17 cellular contexts compared by ENCODE assay signal in genomic region chrX:149945087-149945670, GRCh38. TPM values are rescaled to one million over a fixed set of nuclear protein-coding genes. Genes with fewer than 3 reads are reported as not detected.
A peak's percentile ranks its signal among the peaks of the same experiment; 100 is the strongest.
DNase-seq lines count a peak whose midpoint lies in the region; ATAC-seq, FAIRE-seq and TF ChIP-seq lines count a peak whose summit lies in the region.
"Not testable (repeated sequence)": the region's sequence is repeated elsewhere in the genome, so short reads cannot be mapped to it uniquely, and the experiment has no call there.
"Had no signal": no experiment of that assay in that cellular context is flagged by ENCODE, and none has a peak within 500 bp of the region (broad histone marks: within the 10 kb centered on the region; RNA-seq: fewer than 3 reads in every experiment).

No MANE protein-coding gene starts in this region.

- not testable (repeated sequence) for H3K4me1 Mint-ChIP-seq in T-helper 1 cell treated with Interleukin-12 subunit alpha and Interleukin-12 subunit beta and Interleukin-4 antibody, amounts not matched to agents 30 μg/mL and 1 μg/mL, for 36 hours (ENCODE audit: low read depth); activated T-cell treated with anti-CD3 and anti-CD28 coated beads, Interleukin-2, amount 50 U/mL, for 72 hours (ENCODE audit: low read depth); stimulated activated naive CD8-positive, alpha-beta T cell treated with anti-CD3 and anti-CD28 coated beads, Interleukin-15, amount 100 ng/mL, for 72 hours
- peaks cover 34% of the 10 kb centered on the region for H3K4me1 Mint-ChIP-seq in dendritic cell treated with granulocyte-macrophage colony-stimulating factor and Interleukin-4, amounts not matched to agents 40 ng/mL and 50 ng/mL, for 4 days (ENCODE audit: low read depth)
- peaks cover 13% of the 10 kb centered on the region for H3K4me1 Mint-ChIP-seq in stimulated activated memory B cell treated with anti-CD40 and anti-IgM and Interleukin-4, amounts not matched to agents 10 μg/mL and 1 μg/mL and 100 μg/mL, for 72 hours

- not testable (repeated sequence) for H3K27ac ChIP-seq in K562 (ENCODE audit: extremely low read depth, low read depth, low read length)
- peak overlapping the region; percentile 32 for H3K27ac ChIP-seq in parathyroid adenoma

- H3K9me3 Mint-ChIP-seq in T-helper 1 cell treated with Interleukin-12 subunit alpha and Interleukin-12 subunit beta and Interleukin-4 antibody, amounts not matched to agents 30 μg/mL and 1 μg/mL, for 36 hours; activated T-cell treated with anti-CD3 and anti-CD28 coated beads, Interleukin-2, amount 50 U/mL, for 72 hours; dendritic cell treated with granulocyte-macrophage colony-stimulating factor and Interleukin-4, amounts not matched to agents 40 ng/mL and 50 ng/mL, for 4 days; stimulated activated memory B cell treated with anti-CD40 and anti-IgM and Interleukin-4, amounts not matched to agents 10 μg/mL and 1 μg/mL and 100 μg/mL, for 72 hours; stimulated activated naive CD8-positive, alpha-beta T cell treated with anti-CD3 and anti-CD28 coated beads, Interleukin-15, amount 100 ng/mL, for 72 hours: not testable (repeated sequence)

- not testable (repeated sequence) for BruUV-seq in K562 (replicated peaks; lab: Mats Ljungman, UMichigan)

- H3K9ac ChIP-seq in K562 (ENCODE audit: insufficient read depth in 1 of 2, low read depth in 2 of 2, low read length in 2 of 2); parathyroid adenoma: not testable (repeated sequence)

- H3K79me2 ChIP-seq in K562 (ENCODE audit: control insufficient read depth, insufficient read depth, low read length); parathyroid adenoma: not testable (repeated sequence)

- CTCF ChIA-PET in K562 (lab: Yijun Ruan, JAX; ENCODE audit: low intra/inter-chr PET ratio): not testable (repeated sequence)

- TF ChIP-seq CTCF in K562 (IDR thresholded peaks at IDR 0.05 in 2 of 3, conservative IDR thresholded peaks at IDR 0.05 in 1 of 3; ENCODE audit: insufficient read depth in 2 of 3, low read depth in 1 of 3, low read length in 3 of 3); parathyroid adenoma (IDR thresholded peaks at IDR 0.05): not testable (repeated sequence)

- ATAC-seq in activated T-cell treated with anti-CD3 and anti-CD28 coated beads, Interleukin-2, amount 50 U/mL, for 72 hours (replicated peaks in 1 of 2); K562; stimulated activated memory B cell treated with anti-CD40 and anti-IgM and Interleukin-4, amounts not matched to agents 10 μg/mL and 1 μg/mL and 100 μg/mL, for 72 hours; stimulated activated naive CD8-positive, alpha-beta T cell treated with anti-CD3 and anti-CD28 coated beads, Interleukin-15, amount 100 ng/mL, for 72 hours: not testable (repeated sequence)

- in situ Hi-C loops in K562 (cut with MboI): loop anchor here (10.0 kb wide), 1 partner anchor 410 kb away; no protein-coding TSS in a partner anchor

- not testable (repeated sequence) for H3K4me1 ChIP-seq in K562 (replicated peaks in 1 of 2; ENCODE audit: control insufficient read depth in 2 of 2, insufficient read depth in 2 of 2, low read length in 2 of 2); parathyroid adenoma

- TF ChIP-seq RAD21 in K562 (CRISPR knock-in tag; conservative IDR thresholded peaks at IDR 0.05 in 1 of 2, IDR thresholded peaks at IDR 0.05 in 1 of 2): not testable (repeated sequence)

- FAIRE-seq in K562 (lab: Jason Lieb, UNC): not testable (repeated sequence)

- not testable (repeated sequence) for H3K4me2 ChIP-seq in K562 (ENCODE audit: insufficient read depth, low read length); parathyroid adenoma (ENCODE audit: low read length)

- H2AFZ ChIP-seq in K562 (ENCODE audit: low read depth, low read length); parathyroid adenoma: not testable (repeated sequence)

- not testable (repeated sequence) for H3K36me3 ChIP-seq in K562 (ENCODE audit: control insufficient read depth, insufficient read depth, low read length); parathyroid adenoma (ENCODE audit: control insufficient read depth, insufficient read depth, low read length)

- peak overlapping the region; percentile 36 for H3K27ac Mint-ChIP-seq in T-helper 1 cell treated with Interleukin-12 subunit alpha and Interleukin-12 subunit beta and Interleukin-4 antibody, amounts not matched to agents 30 μg/mL and 1 μg/mL, for 36 hours
- peak overlapping the region; percentile 51 for H3K27ac Mint-ChIP-seq in activated T-cell treated with anti-CD3 and anti-CD28 coated beads, Interleukin-2, amount 50 U/mL, for 72 hours
- H3K27ac Mint-ChIP-seq in dendritic cell treated with granulocyte-macrophage colony-stimulating factor and Interleukin-4, amounts not matched to agents 40 ng/mL and 50 ng/mL, for 4 days: peak overlapping the region; percentile 57
- H3K27ac Mint-ChIP-seq in stimulated activated memory B cell treated with anti-CD40 and anti-IgM and Interleukin-4, amounts not matched to agents 10 μg/mL and 1 μg/mL and 100 μg/mL, for 72 hours: peak overlapping the region; percentile 46
- H3K27ac Mint-ChIP-seq in stimulated activated naive CD8-positive, alpha-beta T cell treated with anti-CD3 and anti-CD28 coated beads, Interleukin-15, amount 100 ng/mL, for 72 hours: peak overlapping the region; percentile 42 to 81

- POLR2A ChIA-PET in K562 (lab: Yijun Ruan, JAX): not testable (repeated sequence)

- H4K20me1 ChIP-seq in K562 (replicated peaks; ENCODE audit: control insufficient read depth, insufficient read depth, low read length): not testable (repeated sequence)

- DNase-seq in activated T-cell treated with anti-CD3 and anti-CD28 coated beads, Interleukin-2, amount 50 U/mL, for 72 hours; K562 (ENCODE audit: extremely low read depth in 1 of 4, low spot score in 3 of 4); stimulated activated naive CD8-positive, alpha-beta T cell treated with anti-CD3 and anti-CD28 coated beads, Interleukin-15, amount 100 ng/mL, for 72 hours: not testable (repeated sequence)
- DNase-seq in retina: peak; percentile 2

- H3K9me3 ChIP-seq in K562 (replicated peaks; ENCODE audit: control insufficient read depth, insufficient read depth, low read depth, low read length); parathyroid adenoma (ENCODE audit: control insufficient read depth, low read length): not testable (repeated sequence)

- intact Hi-C loops in K562 (cut with micrococcal nuclease); dendritic cell treated with granulocyte-macrophage colony-stimulating factor and Interleukin-4, amounts not matched to agents 40 ng/mL and 50 ng/mL, for 4 days (cut with micrococcal nuclease): not testable (repeated sequence)

- WGBS in K562 (ENCODE audit: insufficient coverage, low coverage, missing lambda C conversion rate): 78% methylated on average over 6 of the region's 11 CpGs

- not testable (repeated sequence) for H3K36me3 Mint-ChIP-seq in T-helper 1 cell treated with Interleukin-12 subunit alpha and Interleukin-12 subunit beta and Interleukin-4 antibody, amounts not matched to agents 30 μg/mL and 1 μg/mL, for 36 hours (ENCODE audit: low read depth); activated T-cell treated with anti-CD3 and anti-CD28 coated beads, Interleukin-2, amount 50 U/mL, for 72 hours (ENCODE audit: insufficient read depth in 2 of 2)
- H3K36me3 Mint-ChIP-seq in dendritic cell treated with granulocyte-macrophage colony-stimulating factor and Interleukin-4, amounts not matched to agents 40 ng/mL and 50 ng/mL, for 4 days (ENCODE audit: low read depth): peaks cover 64% of the 10 kb centered on the region
- H3K36me3 Mint-ChIP-seq in stimulated activated memory B cell treated with anti-CD40 and anti-IgM and Interleukin-4, amounts not matched to agents 10 μg/mL and 1 μg/mL and 100 μg/mL, for 72 hours: peaks cover 13% of the 10 kb centered on the region

- H3K4me3 Mint-ChIP-seq in T-helper 1 cell treated with Interleukin-12 subunit alpha and Interleukin-12 subunit beta and Interleukin-4 antibody, amounts not matched to agents 30 μg/mL and 1 μg/mL, for 36 hours; activated T-cell treated with anti-CD3 and anti-CD28 coated beads, Interleukin-2, amount 50 U/mL, for 72 hours; dendritic cell treated with granulocyte-macrophage colony-stimulating factor and Interleukin-4, amounts not matched to agents 40 ng/mL and 50 ng/mL, for 4 days; stimulated activated memory B cell treated with anti-CD40 and anti-IgM and Interleukin-4, amounts not matched to agents 10 μg/mL and 1 μg/mL and 100 μg/mL, for 72 hours; stimulated activated naive CD8-positive, alpha-beta T cell treated with anti-CD3 and anti-CD28 coated beads, Interleukin-15, amount 100 ng/mL, for 72 hours: not testable (repeated sequence)

- not testable (repeated sequence) for TF ChIP-seq POLR2A in K562 (conservative IDR thresholded peaks at IDR 0.05)

- not testable (repeated sequence) for H3K27me3 Mint-ChIP-seq in T-helper 1 cell treated with Interleukin-12 subunit alpha and Interleukin-12 subunit beta and Interleukin-4 antibody, amounts not matched to agents 30 μg/mL and 1 μg/mL, for 36 hours (ENCODE audit: low read depth); dendritic cell treated with granulocyte-macrophage colony-stimulating factor and Interleukin-4, amounts not matched to agents 40 ng/mL and 50 ng/mL, for 4 days; stimulated activated memory B cell treated with anti-CD40 and anti-IgM and Interleukin-4, amounts not matched to agents 10 μg/mL and 1 μg/mL and 100 μg/mL, for 72 hours; stimulated activated naive CD8-positive, alpha-beta T cell treated with anti-CD3 and anti-CD28 coated beads, Interleukin-15, amount 100 ng/mL, for 72 hours
- H3K27me3 Mint-ChIP-seq in activated T-cell treated with anti-CD3 and anti-CD28 coated beads, Interleukin-2, amount 50 U/mL, for 72 hours (ENCODE audit: low read depth): peaks cover 20% of the 10 kb centered on the region

- H3K27me3 ChIP-seq in K562 (ENCODE audit: control insufficient read depth in 2 of 2, insufficient read depth in 2 of 2, low read length in 2 of 2); parathyroid adenoma (ENCODE audit: control insufficient read depth, insufficient read depth, low read length): not testable (repeated sequence)

- TF ChIP-seq EP300 in K562 (IDR thresholded peaks at IDR 0.05; ENCODE audit: low read length): not testable (repeated sequence)

- H3K4me3 ChIP-seq in K562; parathyroid adenoma (ENCODE audit: low read depth, low read length): not testable (repeated sequence)

- not testable (repeated sequence) for H3K9me1 ChIP-seq in K562 (ENCODE audit: control insufficient read depth, insufficient read depth, low read length)

RNA-seq across cellular contexts. Expression of gene EOLA2, which starts 6.9 kb away (rescaled TPM):
- 10 to 100 TPM; 44.2 to 54.3 TPM for total RNA-seq in activated T-cell treated with anti-CD3 and anti-CD28 coated beads, Interleukin-2, amount 50 U/mL, for 72 hours
- 49.7 and 65.0 TPM in 2 replicates for total RNA-seq in K562 (2011; cell fraction: chromatin; rRNA removed; ENCODE audit: low replicate concordance)
- total RNA-seq in K562 (2011; cell fraction: nucleolus; rRNA removed): 36.7 and 39.9 TPM in 2 replicates
- total RNA-seq in K562 (2011; cell fraction: nucleoplasm; rRNA removed): 38.2 and 44.3 TPM in 2 replicates
- total RNA-seq in K562 (2014; rRNA removed) (47.0 and 48.8 TPM in 2 replicates), K562 (2014; rRNA removed; fragmentation: Illumina TruSeq; extraction: Trizol) (22.4 and 27.7 TPM in 2 replicates), K562 (2015; rRNA removed; fragmentation: Illumina TruSeq; extraction: Trizol) (27.6 and 29.1 TPM in 2 replicates), K562 (2021) (47.7 and 51.5 TPM in 2 replicates)
- polyA plus RNA-seq in K562 (2011; rRNA removed) (50.8 and 61.5 TPM in 2 replicates), K562 (2014; fragmentation: Illumina TruSeq; extraction: Trizol) (44.3 and 48.8 TPM in 2 replicates), K562 (2014; fragmentation: Nextera tagmentation; extraction: Ambion mirVana) (10 to 100 TPM; 33.7 to 44.1 TPM), K562 (2014; rRNA removed) (52.2 and 52.9 TPM in 2 replicates)
- 44.4 and 46.6 TPM in 2 replicates for polyA plus RNA-seq in K562 (2011; cell fraction: cytosol; rRNA removed)
- polyA plus RNA-seq in K562 (2011; cell fraction: nucleus; rRNA removed): 76.3 and 80.6 TPM in 2 replicates
- polyA plus RNA-seq in K562 (2012): 42.9 and 43.6 TPM in 2 replicates
- polyA minus RNA-seq in K562 (2011; rRNA and poly(A)+ RNA removed): 22.3 and 26.6 TPM in 2 replicates
- polyA minus RNA-seq in K562 (2011; cell fraction: cytosol; rRNA and poly(A)+ RNA removed): 19.7 and 22.8 TPM in 2 replicates
- polyA minus RNA-seq in K562 (2011; cell fraction: nucleus; rRNA and poly(A)+ RNA removed): 22.7 and 23.0 TPM in 2 replicates

RNA-seq across cellular contexts. Expression of gene HSFX4, which starts 15.8 kb away (rescaled TPM):
- total RNA-seq in activated T-cell treated with anti-CD3 and anti-CD28 coated beads, Interleukin-2, amount 50 U/mL, for 72 hours: not detected
- total RNA-seq in K562 (2011; cell fraction: chromatin; rRNA removed; ENCODE audit: low replicate concordance): not detected in 2 replicates
- total RNA-seq in K562 (2011; cell fraction: nucleolus; rRNA removed): not detected in 2 replicates
- not detected in 2 replicates for total RNA-seq in K562 (2011; cell fraction: nucleoplasm; rRNA removed)
- 0.14 TPM in 1 of 2 replicates, not detected in the other for total RNA-seq in K562 (2014; rRNA removed)
- total RNA-seq in K562 (2014; rRNA removed; fragmentation: Illumina TruSeq; extraction: Trizol): not detected in 2 replicates
- total RNA-seq in K562 (2015; rRNA removed; fragmentation: Illumina TruSeq; extraction: Trizol): not detected in 2 replicates
- not detected in 2 replicates for total RNA-seq in K562 (2021)
- polyA plus RNA-seq in K562 (2011; rRNA removed): not detected in 2 replicates
- polyA plus RNA-seq in K562 (2011; cell fraction: cytosol; rRNA removed): not detected in 2 replicates
- polyA plus RNA-seq in K562 (2011; cell fraction: nucleus; rRNA removed): not detected in 2 replicates
- 0.20 TPM in 1 of 2 replicates, not detected in the other for polyA plus RNA-seq in K562 (2012)
- not detected in 2 replicates for polyA plus RNA-seq in K562 (2014; fragmentation: Illumina TruSeq; extraction: Trizol)
- under 1 TPM; 0.10 to 0.24 TPM for polyA plus RNA-seq in K562 (2014; fragmentation: Nextera tagmentation; extraction: Ambion mirVana)
- polyA plus RNA-seq in K562 (2014; rRNA removed): not detected in 2 replicates
- polyA minus RNA-seq in K562 (2011; rRNA and poly(A)+ RNA removed): not detected in 2 replicates
- not detected in 2 replicates for polyA minus RNA-seq in K562 (2011; cell fraction: cytosol; rRNA and poly(A)+ RNA removed)
- polyA minus RNA-seq in K562 (2011; cell fraction: nucleus; rRNA and poly(A)+ RNA removed): not detected in 2 replicates
- total RNA-seq: A673; CD4-positive, alpha-beta memory T cell; CD4-positive, CD25-positive, alpha-beta regulatory T cell; CD8-positive, alpha-beta memory T cell; Daoy; G401; GM12878 had no signal
- polyA plus RNA-seq: AG04450; CD14-positive monocyte; CD4-positive, alpha-beta memory T cell; CD4-positive, CD25-positive, alpha-beta regulatory T cell; CD8-positive, alpha-beta memory T cell had no signal
